ENCODE assay signal across 25 cellular contexts in the genomic region with DNA sequence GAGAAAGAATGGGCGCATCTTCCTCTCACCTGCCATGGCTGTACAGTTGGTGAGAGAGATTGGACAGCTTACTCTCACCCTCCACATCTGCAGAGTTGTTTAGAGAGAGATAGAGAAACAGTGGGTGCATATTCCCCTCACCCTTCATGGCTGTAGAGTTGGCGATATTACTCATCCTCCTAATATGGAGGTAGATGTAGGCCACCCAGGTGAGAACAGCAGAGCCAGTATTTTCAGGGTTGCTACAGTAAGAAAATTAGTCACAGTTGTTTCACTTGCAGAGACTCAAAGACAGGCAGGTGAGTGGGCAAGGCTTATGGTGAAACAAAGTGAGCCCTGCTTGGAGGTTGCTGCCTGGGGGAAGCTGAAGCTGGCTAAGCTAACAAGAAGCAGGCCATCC.
A peak's percentile ranks its signal among the peaks of the same experiment; 100 is the strongest.
DNase-seq lines count a peak whose midpoint lies in the region; ATAC-seq, FAIRE-seq and TF ChIP-seq lines count a peak whose summit lies in the region.
"Had no signal": no experiment of that assay in that cellular context is flagged by ENCODE, and none has a peak within 500 bp of the region (broad histone marks: within the 10 kb centered on the region; RNA-seq: fewer than 3 reads in every experiment).

No MANE protein-coding gene starts in this region.

- H3K4me1 Mint-ChIP-seq in activated naive CD8-positive, alpha-beta T cell (ENCODE audit: low read depth) = no peaks in the 10 kb centered on the region
- H3K4me1 Mint-ChIP-seq in activated naive CD8-positive, alpha-beta T cell treated with anti-CD3 and anti-CD28 coated beads for 36 hours = peaks cover 3% of the 10 kb centered on the region
- H3K4me1 Mint-ChIP-seq: immature natural killer cell, T-helper 17 cell had no signal

- H3K27me3 Mint-ChIP-seq in activated naive CD8-positive, alpha-beta T cell = peaks cover 8% of the 10 kb centered on the region
- peaks cover 8% of the 10 kb centered on the region for H3K27me3 Mint-ChIP-seq in activated naive CD8-positive, alpha-beta T cell treated with anti-CD3 and anti-CD28 coated beads for 36 hours

- TF ChIP-seq CTCF in D721Med (IDR thresholded peaks at IDR 0.05; ENCODE audit: insufficient read depth, missing control alignments) = no peak

- H3K36me3 Mint-ChIP-seq in activated naive CD8-positive, alpha-beta T cell = no peaks in the 10 kb centered on the region
- no peaks in the 10 kb centered on the region for H3K36me3 Mint-ChIP-seq in activated naive CD8-positive, alpha-beta T cell treated with anti-CD3 and anti-CD28 coated beads for 36 hours
- H3K36me3 Mint-ChIP-seq: activated naive CD4-positive, alpha-beta T cell treated with anti-CD3 and anti-CD28 coated beads, Interleukin-2, amount 10 ng/mL, durations not matched to agents 7 days and 5 days; immature natural killer cell had no signal

- peak overlapping the region; percentile 3 for H3K27ac Mint-ChIP-seq in activated naive CD8-positive, alpha-beta T cell
- H3K27ac Mint-ChIP-seq in activated naive CD8-positive, alpha-beta T cell treated with anti-CD3 and anti-CD28 coated beads for 36 hours = no peak overlapping the region
- H3K27ac Mint-ChIP-seq: activated naive CD4-positive, alpha-beta T cell treated with anti-CD3 and anti-CD28 coated beads, Interleukin-2, amount 10 ng/mL, durations not matched to agents 7 days and 5 days; T-helper 17 cell had no signal

- H3K9me3 Mint-ChIP-seq in activated naive CD8-positive, alpha-beta T cell (ENCODE audit: low read depth) = no peaks in the 10 kb centered on the region
- H3K9me3 Mint-ChIP-seq in activated naive CD8-positive, alpha-beta T cell treated with anti-CD3 and anti-CD28 coated beads for 36 hours = no peaks in the 10 kb centered on the region
- H3K9me3 Mint-ChIP-seq: activated naive CD4-positive, alpha-beta T cell treated with anti-CD3 and anti-CD28 coated beads, Interleukin-2, amount 10 ng/mL, durations not matched to agents 7 days and 5 days; immature natural killer cell had no signal

- no peak for FAIRE-seq in D721Med (lab: Jason Lieb, UNC)
- FAIRE-seq: frontal cortex had no signal

- ATAC-seq in GM19395 (IDR thresholded peaks at IDR 0.05; ENCODE audit: unreplicated experiment) (peak; percentile 60), HG03460 (IDR thresholded peaks at IDR 0.05; ENCODE audit: unreplicated experiment) (peak; percentile 74), HG03342 (IDR thresholded peaks at IDR 0.05; ENCODE audit: unreplicated experiment) (no peak)
- ATAC-seq in stimulated activated naive CD8-positive, alpha-beta T cell treated with anti-CD3 and anti-CD28 coated beads, Interleukin-15, Interleukin-2, amounts not matched to agents 100 U/mL and 50 U/mL, for 24 hours = peak; percentile 55
- ATAC-seq: left lobe of liver, psoas muscle, T-helper 17 cell had no signal

- DNase-seq in activated naive CD8-positive, alpha-beta T cell treated with anti-CD3 and anti-CD28 coated beads for 36 hours = no peak
- no peak for DNase-seq in stimulated activated naive CD8-positive, alpha-beta T cell treated with anti-CD3 and anti-CD28 coated beads, Interleukin-15, Interleukin-2, amounts not matched to agents 100 U/mL and 50 U/mL, for 24 hours
- no peak for DNase-seq in D721Med (ENCODE audit: insufficient read length, low spot score)
- DNase-seq: activated naive CD4-positive, alpha-beta T cell treated with anti-CD3 and anti-CD28 coated beads, Interleukin-2, amount 10 ng/mL, durations not matched to agents 7 days and 5 days; aorta; EL; esophagus squamous epithelium; H7; hippocampal formation; immature natural killer cell; IMR-90; mesendoderm; NCI-H1105; NCI-H1930; NCI-H69; psoas muscle; SK-N-SH; T-helper 17 cell; testis had no signal

- no peak overlapping the region for H3K4me3 Mint-ChIP-seq in activated naive CD8-positive, alpha-beta T cell
- no peak overlapping the region for H3K4me3 Mint-ChIP-seq in activated naive CD8-positive, alpha-beta T cell treated with anti-CD3 and anti-CD28 coated beads for 36 hours
- H3K4me3 Mint-ChIP-seq: activated naive CD4-positive, alpha-beta T cell treated with anti-CD3 and anti-CD28 coated beads, Interleukin-2, amount 10 ng/mL, durations not matched to agents 7 days and 5 days; immature natural killer cell; T-helper 17 cell had no signal
